2 cellular contexts compared by ENCODE assay signal in the genomic region with DNA sequence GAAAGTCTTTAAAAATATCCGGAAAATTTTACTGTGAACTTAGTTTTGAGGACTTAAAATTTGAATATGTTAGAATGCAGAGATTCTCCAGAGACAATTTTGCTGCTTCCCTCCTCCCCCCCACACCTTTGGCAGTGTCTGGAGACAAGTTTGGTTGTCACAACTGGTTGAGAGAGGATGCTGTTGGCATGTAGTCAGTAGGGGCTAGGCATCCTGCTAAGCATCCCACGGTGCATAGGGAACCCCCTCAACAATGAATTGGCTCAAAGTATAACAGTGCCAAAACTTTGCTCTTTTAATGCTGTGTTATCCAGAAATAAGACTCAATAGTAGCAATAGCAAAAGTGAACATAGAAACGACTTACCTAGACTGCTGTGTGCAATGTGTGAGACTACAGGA.
TF ChIP-seq lines count a peak whose summit lies in the region.

No MANE protein-coding gene starts in this region.

TF ChIP-seq in GM23338, 12 proteins besides CTCF, POLR2A, EP300 and RAD21 (continues in another document):
- TF ChIP-seq EZH2 (IDR thresholded peaks at IDR 0.05; ENCODE audit: low read depth, unreplicated experiment) (no peak), CREB1 (CRISPR knock-in tag; IDR thresholded peaks at IDR 0.05; ENCODE audit: low read depth) (no peak), NANOG (IDR thresholded peaks at IDR 0.05; ENCODE audit: borderline replicate concordance) (no peak), ZNF114 (CRISPR knock-in tag; IDR thresholded peaks at IDR 0.05) (no peak), REST (IDR thresholded peaks at IDR 0.05; ENCODE audit: unreplicated experiment) (no peak), JUNB (IDR thresholded peaks at IDR 0.05; ENCODE audit: unreplicated experiment) (no peak), POLR2AphosphoS5 (IDR thresholded peaks at IDR 0.05; ENCODE audit: low read depth) (no peak), STAT1 (IDR thresholded peaks at IDR 0.05; ENCODE audit: unreplicated experiment) (no peak)
- TF ChIP-seq, protein P1, sequence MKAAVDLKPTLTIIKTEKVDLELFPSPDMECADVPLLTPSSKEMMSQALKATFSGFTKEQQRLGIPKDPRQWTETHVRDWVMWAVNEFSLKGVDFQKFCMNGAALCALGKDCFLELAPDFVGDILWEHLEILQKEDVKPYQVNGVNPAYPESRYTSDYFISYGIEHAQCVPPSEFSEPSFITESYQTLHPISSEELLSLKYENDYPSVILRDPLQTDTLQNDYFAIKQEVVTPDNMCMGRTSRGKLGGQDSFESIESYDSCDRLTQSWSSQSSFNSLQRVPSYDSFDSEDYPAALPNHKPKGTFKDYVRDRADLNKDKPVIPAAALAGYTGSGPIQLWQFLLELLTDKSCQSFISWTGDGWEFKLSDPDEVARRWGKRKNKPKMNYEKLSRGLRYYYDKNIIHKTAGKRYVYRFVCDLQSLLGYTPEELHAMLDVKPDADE (IDR thresholded peaks at IDR 0.05): no peak
- TF ChIP-seq, protein P2, sequence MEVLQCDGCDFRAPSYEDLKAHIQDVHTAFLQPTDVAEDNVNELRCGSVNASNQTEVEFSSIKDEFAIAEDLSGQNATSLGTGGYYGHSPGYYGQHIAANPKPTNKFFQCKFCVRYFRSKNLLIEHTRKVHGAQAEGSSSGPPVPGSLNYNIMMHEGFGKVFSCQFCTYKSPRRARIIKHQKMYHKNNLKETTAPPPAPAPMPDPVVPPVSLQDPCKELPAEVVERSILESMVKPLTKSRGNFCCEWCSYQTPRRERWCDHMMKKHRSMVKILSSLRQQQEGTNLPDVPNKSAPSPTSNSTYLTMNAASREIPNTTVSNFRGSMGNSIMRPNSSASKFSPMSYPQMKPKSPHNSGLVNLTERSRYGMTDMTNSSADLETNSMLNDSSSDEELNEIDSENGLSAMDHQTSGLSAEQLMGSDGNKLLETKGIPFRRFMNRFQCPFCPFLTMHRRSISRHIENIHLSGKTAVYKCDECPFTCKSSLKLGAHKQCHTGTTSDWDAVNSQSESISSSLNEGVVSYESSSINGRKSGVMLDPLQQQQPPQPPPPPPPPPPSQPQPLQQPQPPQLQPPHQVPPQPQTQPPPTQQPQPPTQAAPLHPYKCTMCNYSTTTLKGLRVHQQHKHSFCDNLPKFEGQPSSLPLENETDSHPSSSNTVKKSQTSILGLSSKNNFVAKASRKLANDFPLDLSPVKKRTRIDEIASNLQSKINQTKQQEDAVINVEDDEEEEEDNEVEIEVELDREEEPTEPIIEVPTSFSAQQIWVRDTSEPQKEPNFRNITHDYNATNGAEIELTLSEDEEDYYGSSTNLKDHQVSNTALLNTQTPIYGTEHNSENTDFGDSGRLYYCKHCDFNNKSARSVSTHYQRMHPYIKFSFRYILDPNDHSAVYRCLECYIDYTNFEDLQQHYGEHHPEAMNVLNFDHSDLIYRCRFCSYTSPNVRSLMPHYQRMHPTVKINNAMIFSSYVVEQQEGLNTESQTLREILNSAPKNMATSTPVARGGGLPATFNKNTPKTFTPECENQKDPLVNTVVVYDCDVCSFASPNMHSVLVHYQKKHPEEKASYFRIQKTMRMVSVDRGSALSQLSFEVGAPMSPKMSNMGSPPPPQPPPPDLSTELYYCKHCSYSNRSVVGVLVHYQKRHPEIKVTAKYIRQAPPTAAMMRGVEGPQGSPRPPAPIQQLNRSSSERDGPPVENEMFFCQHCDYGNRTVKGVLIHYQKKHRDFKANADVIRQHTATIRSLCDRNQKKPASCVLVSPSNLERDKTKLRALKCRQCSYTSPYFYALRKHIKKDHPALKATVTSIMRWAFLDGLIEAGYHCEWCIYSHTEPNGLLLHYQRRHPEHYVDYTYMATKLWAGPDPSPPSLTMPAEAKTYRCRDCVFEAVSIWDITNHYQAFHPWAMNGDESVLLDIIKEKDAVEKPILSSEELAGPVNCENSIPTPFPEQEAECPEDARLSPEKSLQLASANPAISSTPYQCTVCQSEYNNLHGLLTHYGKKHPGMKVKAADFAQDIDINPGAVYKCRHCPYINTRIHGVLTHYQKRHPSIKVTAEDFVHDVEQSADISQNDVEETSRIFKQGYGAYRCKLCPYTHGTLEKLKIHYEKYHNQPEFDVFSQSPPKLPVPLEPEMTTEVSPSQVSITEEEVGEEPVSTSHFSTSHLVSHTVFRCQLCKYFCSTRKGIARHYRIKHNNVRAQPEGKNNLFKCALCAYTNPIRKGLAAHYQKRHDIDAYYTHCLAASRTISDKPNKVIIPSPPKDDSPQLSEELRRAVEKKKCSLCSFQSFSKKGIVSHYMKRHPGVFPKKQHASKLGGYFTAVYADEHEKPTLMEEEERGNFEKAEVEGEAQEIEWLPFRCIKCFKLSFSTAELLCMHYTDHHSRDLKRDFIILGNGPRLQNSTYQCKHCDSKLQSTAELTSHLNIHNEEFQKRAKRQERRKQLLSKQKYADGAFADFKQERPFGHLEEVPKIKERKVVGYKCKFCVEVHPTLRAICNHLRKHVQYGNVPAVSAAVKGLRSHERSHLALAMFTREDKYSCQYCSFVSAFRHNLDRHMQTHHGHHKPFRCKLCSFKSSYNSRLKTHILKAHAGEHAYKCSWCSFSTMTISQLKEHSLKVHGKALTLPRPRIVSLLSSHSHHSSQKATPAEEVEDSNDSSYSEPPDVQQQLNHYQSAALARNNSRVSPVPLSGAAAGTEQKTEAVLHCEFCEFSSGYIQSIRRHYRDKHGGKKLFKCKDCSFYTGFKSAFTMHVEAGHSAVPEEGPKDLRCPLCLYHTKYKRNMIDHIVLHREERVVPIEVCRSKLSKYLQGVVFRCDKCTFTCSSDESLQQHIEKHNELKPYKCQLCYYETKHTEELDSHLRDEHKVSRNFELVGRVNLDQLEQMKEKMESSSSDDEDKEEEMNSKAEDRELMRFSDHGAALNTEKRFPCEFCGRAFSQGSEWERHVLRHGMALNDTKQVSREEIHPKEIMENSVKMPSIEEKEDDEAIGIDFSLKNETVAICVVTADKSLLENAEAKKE (CRISPR knock-in tag; IDR thresholded peaks at IDR 0.05): no peak

TF ChIP-seq in GM12878, 131 proteins besides CTCF, POLR2A, EP300 and RAD21:
- TF ChIP-seq FOXM1 (IDR thresholded peaks at IDR 0.05; ENCODE audit: low read depth, low read length) (no peak), BCL11A (IDR thresholded peaks at IDR 0.05; ENCODE audit: low read depth, low read length) (no peak), ZSCAN29 (IDR thresholded peaks at IDR 0.05) (no peak), POLR2AphosphoS5 (IDR thresholded peaks at IDR 0.05; ENCODE audit: low read length) (peak; percentile 71), PML (IDR thresholded peaks at IDR 0.05; ENCODE audit: low read length) (no peak), IKZF2 (IDR thresholded peaks at IDR 0.05) (no peak)
